8 cellular contexts compared by ENCODE assay signal in genomic region chr2:61194646-61195045, GRCh38. TPM values are rescaled to one million over a fixed set of nuclear protein-coding genes. Genes with fewer than 3 reads are reported as not detected.
A peak's percentile ranks its signal among the peaks of the same experiment; 100 is the strongest.
DNase-seq lines count a peak whose midpoint lies in the region; ATAC-seq and TF ChIP-seq lines count a peak whose summit lies in the region.
"Not testable (repeated sequence)": the region's sequence is repeated elsewhere in the genome, so short reads cannot be mapped to it uniquely, and the experiment has no call there.

No MANE protein-coding gene starts in this region.

- peak overlapping the region; percentile 48 for H3K4me2 ChIP-seq in PC-3 (ENCODE audit: low read length)

- H3K9me2 ChIP-seq in PC-3 (replicated peaks; ENCODE audit: low read length) = not testable (repeated sequence)

- not testable (repeated sequence) for H3K27me3 ChIP-seq in CD4-positive, alpha-beta T cell (ENCODE audit: control insufficient read depth, insufficient read depth, low read length); PC-3 (ENCODE audit: low read length)

- H4K20me1 ChIP-seq in PC-3 (ENCODE audit: low read length) = not testable (repeated sequence)

- TF ChIP-seq CTCF in CD4-positive, alpha-beta T cell (IDR thresholded peaks at IDR 0.05); PC-3 (conservative IDR thresholded peaks at IDR 0.05; ENCODE audit: low read depth, low read length); chondrocyte (IDR thresholded peaks at IDR 0.05): not testable (repeated sequence)

- H3K36me3 Mint-ChIP-seq in CD4-positive, alpha-beta T cell (ENCODE audit: low read depth) = peaks cover 56% of the 10 kb centered on the region
- not testable (repeated sequence) for H3K36me3 Mint-ChIP-seq in T-helper 17 cell (ENCODE audit: low read depth); activated naive CD8-positive, alpha-beta T cell treated with anti-CD3 and anti-CD28 coated beads for 36 hours
- H3K36me3 Mint-ChIP-seq in chondrocyte (ENCODE audit: low read depth) = peaks cover 12% of the 10 kb centered on the region
- peaks cover 10 to 31% (median 11%) of the 10 kb centered on the region in 3 donors for H3K36me3 Mint-ChIP-seq in immature natural killer cell
- H3K36me3 Mint-ChIP-seq in natural killer cell treated with Interleukin-12 subunit alpha and Interleukin-12 subunit beta and Interleukin-15 and Interleukin-18, amount 100 ng/mL, for 72 hours = peaks cover 13% of the 10 kb centered on the region
- peaks cover 17 to 40% of the 10 kb centered on the region in 2 donors for H3K36me3 Mint-ChIP-seq in stimulated activated naive B cell treated with anti-CD40 and anti-IgM and Interleukin-4, amounts not matched to agents 10 μg/mL and 1 μg/mL and 100 μg/mL, for 72 hours

- not testable (repeated sequence) for H3F3A ChIP-seq in PC-3 (ENCODE audit: low read length, unreplicated experiment)

- not testable (repeated sequence) for BruUV-seq in PC-3 (replicated peaks; lab: Mats Ljungman, UMichigan)

- peaks cover 28% of the 10 kb centered on the region for H3K4me1 ChIP-seq in PC-3 (ENCODE audit: insufficient read depth, low read length)

- DNase-seq in CD4-positive, alpha-beta T cell; PC-3; T-helper 17 cell; activated naive CD8-positive, alpha-beta T cell treated with anti-CD3 and anti-CD28 coated beads for 36 hours; chondrocyte (ENCODE audit: low spot score); immature natural killer cell; natural killer cell treated with Interleukin-12 subunit alpha and Interleukin-12 subunit beta and Interleukin-15 and Interleukin-18, amount 100 ng/mL, for 72 hours (ENCODE audit: low spot score); stimulated activated naive B cell treated with anti-CD40 and anti-IgM and Interleukin-4, amounts not matched to agents 10 μg/mL and 1 μg/mL and 100 μg/mL, for 72 hours: not testable (repeated sequence)

- not testable (repeated sequence) for H3K4me3 Mint-ChIP-seq in CD4-positive, alpha-beta T cell; T-helper 17 cell; activated naive CD8-positive, alpha-beta T cell treated with anti-CD3 and anti-CD28 coated beads for 36 hours; chondrocyte (ENCODE audit: unreplicated experiment); natural killer cell treated with Interleukin-12 subunit alpha and Interleukin-12 subunit beta and Interleukin-15 and Interleukin-18, amount 100 ng/mL, for 72 hours; stimulated activated naive B cell treated with anti-CD40 and anti-IgM and Interleukin-4, amounts not matched to agents 10 μg/mL and 1 μg/mL and 100 μg/mL, for 72 hours
- peak overlapping the region in 4 of 5 donors; percentile 17 to 88 (median 32) for H3K4me3 Mint-ChIP-seq in immature natural killer cell

- not testable (repeated sequence) for H3K9me3 Mint-ChIP-seq in CD4-positive, alpha-beta T cell; activated naive CD8-positive, alpha-beta T cell treated with anti-CD3 and anti-CD28 coated beads for 36 hours; chondrocyte (ENCODE audit: low read depth); immature natural killer cell; natural killer cell treated with Interleukin-12 subunit alpha and Interleukin-12 subunit beta and Interleukin-15 and Interleukin-18, amount 100 ng/mL, for 72 hours; stimulated activated naive B cell treated with anti-CD40 and anti-IgM and Interleukin-4, amounts not matched to agents 10 μg/mL and 1 μg/mL and 100 μg/mL, for 72 hours

- H3K9ac ChIP-seq in PC-3 (ENCODE audit: low read length) = peak overlapping the region; percentile 8; the same call in 1 of the 2 replicates

- not testable (repeated sequence) for H3K27me3 Mint-ChIP-seq in CD4-positive, alpha-beta T cell; T-helper 17 cell; activated naive CD8-positive, alpha-beta T cell treated with anti-CD3 and anti-CD28 coated beads for 36 hours; chondrocyte (ENCODE audit: low read depth); immature natural killer cell (ENCODE audit: low read depth in 3 of 3); natural killer cell treated with Interleukin-12 subunit alpha and Interleukin-12 subunit beta and Interleukin-15 and Interleukin-18, amount 100 ng/mL, for 72 hours; stimulated activated naive B cell treated with anti-CD40 and anti-IgM and Interleukin-4, amounts not matched to agents 10 μg/mL and 1 μg/mL and 100 μg/mL, for 72 hours

- not testable (repeated sequence) for ATAC-seq in CD4-positive, alpha-beta T cell (ENCODE audit: poor library complexity); PC-3; T-helper 17 cell; natural killer cell treated with Interleukin-12 subunit alpha and Interleukin-12 subunit beta and Interleukin-15 and Interleukin-18, amount 100 ng/mL, for 72 hours; stimulated activated naive B cell treated with anti-CD40 and anti-IgM and Interleukin-4, amounts not matched to agents 10 μg/mL and 1 μg/mL and 100 μg/mL, for 72 hours (replicated peaks)

- H3K79me2 ChIP-seq in PC-3 (ENCODE audit: low read length) = not testable (repeated sequence)

- intact Hi-C loops in CD4-positive, alpha-beta T cell (cut with DNase I, micrococcal nuclease); PC-3 (cut with micrococcal nuclease): not testable (repeated sequence)

- not testable (repeated sequence) for H2AFZ ChIP-seq in PC-3 (ENCODE audit: low read length)

- peaks cover 15% of the 10 kb centered on the region; the same call in 1 of the 2 replicates for H3K36me3 ChIP-seq in PC-3 (ENCODE audit: low read depth, low read length)

- H3K27ac ChIP-seq in CD4-positive, alpha-beta T cell (ENCODE audit: low read depth, low read length) = not testable (repeated sequence)
- H3K27ac ChIP-seq in PC-3 (ENCODE audit: low read length) = peak overlapping the region; percentile 77

- H3K27ac Mint-ChIP-seq in CD4-positive, alpha-beta T cell = peak overlapping the region; percentile 76
- H3K27ac Mint-ChIP-seq in T-helper 17 cell (peak overlapping the region; percentile 37), chondrocyte (ENCODE audit: unreplicated experiment) (peak overlapping the region; percentile 17), immature natural killer cell (peak overlapping the region; percentile 74 to 94 (median 90))
- peak overlapping the region; percentile 29 for H3K27ac Mint-ChIP-seq in activated naive CD8-positive, alpha-beta T cell treated with anti-CD3 and anti-CD28 coated beads for 36 hours
- peak overlapping the region; percentile 33 to 49 for H3K27ac Mint-ChIP-seq in natural killer cell treated with Interleukin-12 subunit alpha and Interleukin-12 subunit beta and Interleukin-15 and Interleukin-18, amount 100 ng/mL, for 72 hours
- peak overlapping the region; percentile 47 for H3K27ac Mint-ChIP-seq in stimulated activated naive B cell treated with anti-CD40 and anti-IgM and Interleukin-4, amounts not matched to agents 10 μg/mL and 1 μg/mL and 100 μg/mL, for 72 hours

- peaks cover 23% of the 10 kb centered on the region for H3K4me1 Mint-ChIP-seq in CD4-positive, alpha-beta T cell (ENCODE audit: low read depth)
- not testable (repeated sequence) for H3K4me1 Mint-ChIP-seq in T-helper 17 cell; chondrocyte (ENCODE audit: low read depth); stimulated activated naive B cell treated with anti-CD40 and anti-IgM and Interleukin-4, amounts not matched to agents 10 μg/mL and 1 μg/mL and 100 μg/mL, for 72 hours
- H3K4me1 Mint-ChIP-seq in activated naive CD8-positive, alpha-beta T cell treated with anti-CD3 and anti-CD28 coated beads for 36 hours = peaks cover 22% of the 10 kb centered on the region
- H3K4me1 Mint-ChIP-seq in immature natural killer cell = peaks cover 40 to 49% of the 10 kb centered on the region in 2 donors
- H3K4me1 Mint-ChIP-seq in natural killer cell treated with Interleukin-12 subunit alpha and Interleukin-12 subunit beta and Interleukin-15 and Interleukin-18, amount 100 ng/mL, for 72 hours (ENCODE audit: low read depth in 2 of 2) = peaks cover 16 to 18% of the 10 kb centered on the region in 2 donors

- CTCF ChIA-PET in CD4-positive, alpha-beta T cell (lab: Charles Lee); PC-3 (lab: Charles Lee): not testable (repeated sequence)

- H3K4me3 ChIP-seq in PC-3 (ENCODE audit: low read length) = not testable (repeated sequence)

- POLR2A ChIA-PET in CD4-positive, alpha-beta T cell (lab: Charles Lee) = interaction anchor here (4.2 kb wide), 1 partner anchor 17 kb away, joined by 33 read pairs; no protein-coding TSS in a partner anchor
- POLR2A ChIA-PET in PC-3 (lab: Charles Lee; ENCODE audit: unreplicated experiment) = interaction anchor here (1.1 kb wide), 1 partner anchor 17 kb away, joined by 3 read pairs; no protein-coding TSS in a partner anchor

- H3K9me3 ChIP-seq in CD4-positive, alpha-beta T cell (ENCODE audit: control insufficient read depth, low read length); PC-3 (ENCODE audit: low read length); T-helper 17 cell (ENCODE audit: control insufficient read depth, low read length, poor library complexity, severe bottlenecking): not testable (repeated sequence)

RNA-seq across cellular contexts. Expression of gene C2orf74, which starts 32.7 kb away (rescaled TPM):
- 1 to 10 TPM; 1.7 to 2.0 TPM for total RNA-seq in CD4-positive, alpha-beta T cell
- 12.2 and 16.8 TPM in 2 replicates for total RNA-seq in PC-3 (2014; rRNA removed)
- total RNA-seq in T-helper 17 cell = 1 to 10 TPM; 3.9 to 4.9 TPM
- total RNA-seq in activated naive CD8-positive, alpha-beta T cell treated with anti-CD3 and anti-CD28 coated beads for 36 hours = 10 to 100 TPM; 11.7 to 12.6 TPM
- 5.6 to 10.4 TPM (median 9.7 TPM) in 3 replicates for total RNA-seq in chondrocyte
- 10 to 100 TPM; 23.7 to 40.2 (median 28.4) TPM for polyA plus RNA-seq in immature natural killer cell
- 10 to 100 TPM in 1 of 2 donors, 1 to 10 TPM in 1; 8.3 to 10.4 TPM for total RNA-seq in natural killer cell treated with Interleukin-12 subunit alpha and Interleukin-12 subunit beta and Interleukin-15 and Interleukin-18, amount 100 ng/mL, for 72 hours

Comparison
In these comparisons a context has a peak if more than half of its experiments do, and no peak if none do; other contexts are left out.
1. H3K27ac Mint-ChIP-seq: peak in every context shown above with its lines; median percentile 90 in immature natural killer cell; 76 in CD4-positive, alpha-beta T cell; 47 in stimulated activated naive B cell treated with anti-CD40 and anti-IgM and Interleukin-4, amounts not matched to agents 10 μg/mL and 1 μg/mL and 100 μg/mL, for 72 hours; 41 in natural killer cell treated with Interleukin-12 subunit alpha and Interleukin-12 subunit beta and Interleukin-15 and Interleukin-18, amount 100 ng/mL, for 72 hours; 37 in T-helper 17 cell; 29 in activated naive CD8-positive, alpha-beta T cell treated with anti-CD3 and anti-CD28 coated beads for 36 hours; 17 in chondrocyte.